In the genomic region with DNA sequence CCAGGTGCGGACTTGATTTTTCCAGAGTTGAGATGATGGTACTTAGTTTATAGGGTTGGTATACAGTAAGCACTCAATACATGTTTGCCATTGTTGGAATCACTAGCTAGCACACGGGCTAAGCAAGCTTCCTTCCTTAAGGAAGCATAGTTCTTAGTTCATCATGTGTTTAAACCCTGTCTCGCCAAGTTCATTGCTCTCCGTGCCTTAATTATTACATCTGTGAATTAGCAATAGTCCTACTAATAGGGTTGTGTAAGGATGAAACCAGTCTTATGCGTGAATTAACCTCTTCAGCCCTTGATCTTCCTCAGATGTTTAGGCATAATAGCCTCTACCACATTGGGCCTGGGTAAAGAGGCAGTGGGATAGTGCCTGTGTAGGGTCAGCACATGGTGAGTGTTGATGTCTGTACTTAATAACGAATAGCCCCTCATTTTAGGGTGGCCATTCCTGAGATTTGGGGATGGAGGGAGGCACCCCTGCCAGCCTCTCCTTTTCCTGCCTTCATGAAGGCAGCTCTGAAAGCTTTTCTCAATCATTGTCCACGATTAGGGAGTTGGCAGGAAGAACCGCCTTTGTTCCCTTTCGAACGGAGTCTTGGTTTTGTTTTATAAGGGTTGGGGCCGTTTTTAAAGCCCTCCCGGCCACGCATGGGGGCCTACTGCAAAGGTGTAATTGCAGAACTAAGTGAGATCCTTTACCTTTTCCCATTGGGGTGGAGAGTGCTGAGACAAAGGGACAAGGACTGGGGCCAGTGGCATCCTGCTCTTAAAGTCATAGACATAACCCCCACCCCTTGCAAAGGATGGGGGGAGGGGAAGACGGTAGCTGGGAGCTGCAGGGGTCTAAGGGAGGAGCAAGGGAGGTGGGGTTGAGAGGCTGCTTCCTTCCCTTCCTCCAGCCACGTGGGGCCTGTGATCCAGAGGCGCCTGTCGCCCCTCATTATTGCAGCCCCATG, we compare ENCODE assay signal across 13 cellular contexts. TPM values are rescaled to one million over a fixed set of nuclear protein-coding genes. Genes with fewer than 3 reads are reported as not detected.
A peak's percentile ranks its signal among the peaks of the same experiment; 100 is the strongest.
DNase-seq lines count a peak whose midpoint lies in the region; ATAC-seq, FAIRE-seq and TF ChIP-seq lines count a peak whose summit lies in the region.
"Had no signal": no experiment of that assay in that cellular context is flagged by ENCODE, and none has a peak within 500 bp of the region (broad histone marks: within the 10 kb centered on the region; RNA-seq: fewer than 3 reads in every experiment).

No MANE protein-coding gene starts in this region.

- H3K36me3 Mint-ChIP-seq in type B pancreatic cell, result no peaks in the 10 kb centered on the region

- in situ Hi-C loops in HepG2 (cut with HindIII; ENCODE audit: extremely low pct_ligation_motif_present, low pct_unique_long_range_greater_than_20kb), result loop anchor here (25.0 kb wide), 1 partner anchor 252 kb away; no protein-coding TSS in a partner anchor

- H3K36me3 ChIP-seq in HepG2 (replicated peaks in 1 of 2; ENCODE audit: control insufficient read depth in 1 of 2, insufficient read depth in 2 of 2, low read length in 2 of 2), result no peaks in the 10 kb centered on the region
- no peaks in the 10 kb centered on the region for H3K36me3 ChIP-seq in right lobe of liver
- no peaks in the 10 kb centered on the region for H3K36me3 ChIP-seq in PC-9 (ENCODE audit: low read depth)
- peaks cover 37% of the 10 kb centered on the region for H3K36me3 ChIP-seq in iPS-18a (ENCODE audit: control insufficient read depth, low read depth, low read length)
- H3K36me3 ChIP-seq in esophagus squamous epithelium, result no peaks in the 10 kb centered on the region

- H3K4me3 Mint-ChIP-seq in type B pancreatic cell, result peak overlapping the region; percentile 98

- BruUV-seq in HepG2 (replicated peaks; lab: Mats Ljungman, UMichigan) (TSS peak; percentile 47), PC-9 (replicated peaks; lab: Mats Ljungman, UMichigan) (no TSS peak)

- intact Hi-C loops in HepG2 (cut with micrococcal nuclease; ENCODE audit: unreplicated experiment), result loop anchor here (5.0 kb wide), 1 partner anchor 92 kb away; a partner anchor contains a TSS
- intact Hi-C loops in right lobe of liver (cut with DNase I), result no loop called here
- intact Hi-C loops in PC-9 (cut with micrococcal nuclease; ENCODE audit: unreplicated experiment), result loop anchor here (2.0 to 5.0 kb wide), 2 partner anchors 19 to 92 kb away; a partner anchor contains a TSS
- intact Hi-C loops in esophagus squamous epithelium (cut with DNase I), result no loop called here

- no peaks in the 10 kb centered on the region for H3K9me3 Mint-ChIP-seq in type B pancreatic cell

- H3K4me1 ChIP-seq in HepG2 (ENCODE audit: insufficient read depth, low read length), result peaks cover 56% of the 10 kb centered on the region
- peaks cover 0 to 7% (median 0%) of the 10 kb centered on the region in 4 donors for H3K4me1 ChIP-seq in right lobe of liver
- peaks cover 7% of the 10 kb centered on the region; the same call in 1 of the 2 replicates for H3K4me1 ChIP-seq in PC-9 (replicated peaks; ENCODE audit: insufficient read depth)
- peaks cover 31% of the 10 kb centered on the region for H3K4me1 ChIP-seq in iPS-18a (ENCODE audit: control insufficient read depth, low read depth, low read length)
- peaks cover 9 to 31% (median 14%) of the 10 kb centered on the region in 3 donors for H3K4me1 ChIP-seq in esophagus squamous epithelium

- no peaks in the 10 kb centered on the region for H3K9me2 ChIP-seq in PC-9 (ENCODE audit: insufficient read depth)

- H3K9me3 ChIP-seq in HepG2 (ENCODE audit: low read length), result no peaks in the 10 kb centered on the region
- no peaks in the 10 kb centered on the region for H3K9me3 ChIP-seq in right lobe of liver
- H3K9me3 ChIP-seq in PC-9 (ENCODE audit: insufficient read depth, low read depth), result no peaks in the 10 kb centered on the region
- H3K9me3 ChIP-seq in iPS-18a (ENCODE audit: control insufficient read depth, low read depth, low read length), result no peaks in the 10 kb centered on the region
- H3K9me3 ChIP-seq in esophagus squamous epithelium, result no peaks in the 10 kb centered on the region

- H3K27me3 ChIP-seq in HepG2 (ENCODE audit: control insufficient read depth in 1 of 2, insufficient read depth in 2 of 2, low read length in 2 of 2), result no peaks in the 10 kb centered on the region; a peak in 1 of 5 replicates
- H3K27me3 ChIP-seq in right lobe of liver, result no peaks in the 10 kb centered on the region
- no peaks in the 10 kb centered on the region for H3K27me3 ChIP-seq in PC-9 (ENCODE audit: insufficient read depth, low read depth)
- no peaks in the 10 kb centered on the region for H3K27me3 ChIP-seq in iPS-18a (ENCODE audit: control insufficient read depth, insufficient read depth, low read length)
- H3K27me3 ChIP-seq in esophagus squamous epithelium, result no peaks in the 10 kb centered on the region

- WGBS in HepG2 (ENCODE audit: low lambda C conversion rate), result 91% methylated on average over 17 of the region's 17 CpGs
- 65% methylated on average over 11 of the region's 17 CpGs for WGBS in right lobe of liver (ENCODE audit: insufficient coverage, low coverage, low lambda C conversion rate, missing lambda C conversion rate)
- WGBS in esophagus squamous epithelium, 2 donors, result 61 to 69% methylated on average over 8 to 14 of the region's 17 CpGs

- H3F3A ChIP-seq in PC-9 (ENCODE audit: insufficient read depth, low read depth), result peaks cover 15% of the 10 kb centered on the region; the same call in 1 of the 2 replicates

- H3K79me2 ChIP-seq in HepG2 (ENCODE audit: insufficient read depth, low read length) (peaks cover 7% of the 10 kb centered on the region), PC-9 (ENCODE audit: low read depth) (no peaks in the 10 kb centered on the region)

- TF ChIP-seq RAD21 in HepG2 (CRISPR knock-in tag; IDR thresholded peaks at IDR 0.05), result no peak

- FAIRE-seq in HepG2 (lab: Jason Lieb, UNC), result no peak
- FAIRE-seq: GM18507 had no signal

- no peak overlapping the region for H3K27ac ChIP-seq in HepG2 (ENCODE audit: extremely low read length, insufficient read depth, low read length)
- H3K27ac ChIP-seq in right lobe of liver, result no peak overlapping the region
- H3K27ac ChIP-seq in PC-9, result no peak overlapping the region
- H3K27ac ChIP-seq in iPS-18a (ENCODE audit: low read length), result peak overlapping the region; percentile 74
- no peak overlapping the region for H3K27ac ChIP-seq in esophagus squamous epithelium

- peak overlapping the region; percentile 98 for H3K4me2 ChIP-seq in HepG2 (ENCODE audit: low read depth, low read length)
- peak overlapping the region; percentile 100; the same call in 1 of the 2 replicates for H3K4me2 ChIP-seq in PC-9

- TF ChIP-seq CTCF in HepG2 (CRISPR knock-in tag; IDR thresholded peaks at IDR 0.05) (no peak), right lobe of liver (IDR thresholded peaks at IDR 0.05) (no peak), PC-9 (conservative IDR thresholded peaks at IDR 0.05) (no peak), type B pancreatic cell (conservative IDR thresholded peaks at IDR 0.05) (no peak), esophagus squamous epithelium (IDR thresholded peaks at IDR 0.05) (no peak)

- H2AFZ ChIP-seq in HepG2 (ENCODE audit: low read length) (no peak overlapping the region), PC-9 (no peak overlapping the region)

- TF ChIP-seq POLR2A in HepG2 (IDR thresholded peaks at IDR 0.05; ENCODE audit: insufficient read depth in 1 of 2, low read depth in 2 of 2, low read length in 2 of 2) (no peak), right lobe of liver (IDR thresholded peaks at IDR 0.05) (no peak), esophagus squamous epithelium (IDR thresholded peaks at IDR 0.05) (no peak)

- ATAC-seq in HepG2, result no peak
- ATAC-seq in right lobe of liver, result no peak
- ATAC-seq: left colon had no signal

- CTCF ChIA-PET in HepG2 (lab: Yijun Ruan, JAX; ENCODE audit: low intra/inter-chr PET ratio, low total read pairs), result no interaction called here
- CTCF ChIA-PET in PC-9 (lab: Charles Lee), result interaction anchor here (0.7 kb wide), 1 partner anchor 90 kb away, joined by 4 read pairs; a partner anchor contains a TSS

- H4K20me1 ChIP-seq in HepG2 (ENCODE audit: insufficient read depth, low read length) (no peaks in the 10 kb centered on the region), PC-9 (ENCODE audit: insufficient read depth) (no peaks in the 10 kb centered on the region)

- H3K4me3 ChIP-seq in HepG2 (replicated peaks in 1 of 3; ENCODE audit: insufficient read depth in 1 of 3, low read depth in 2 of 3, low read length in 3 of 3) (peak overlapping the region in 2 of 3 experiments; percentile 95; a peak in 5 of 6 replicates), right lobe of liver (no peak overlapping the region), PC-9 (no peak overlapping the region), iPS-18a (ENCODE audit: low read length) (peak overlapping the region; percentile 99), esophagus squamous epithelium (no peak overlapping the region)

- peaks cover 36% of the 10 kb centered on the region for H3K4me1 Mint-ChIP-seq in type B pancreatic cell (ENCODE audit: unreplicated experiment)

- no peak for DNase-seq in HepG2 (ENCODE audit: low spot score)
- DNase-seq in right lobe of liver, result no peak
- no peak for DNase-seq in PC-9
- DNase-seq in type B pancreatic cell (ENCODE audit: extremely low spot score, unreplicated experiment), result no peak
- no peak for DNase-seq in NCI-H1092 (lab: John Stamatoyannopoulos, UW)
- no peak for DNase-seq in hypothalamus (lab: John Stamatoyannopoulos, UW)
- DNase-seq in esophagus squamous epithelium (lab: John Stamatoyannopoulos, UW), result no peak
- DNase-seq: DMS 273 treated with DMSO at 0.1 percent for 48 hours, left colon, NCI-H2029 treated with DMSO at 0.1 percent for 48 hours, SW 1271 had no signal

- peak overlapping the region; percentile 39 for H3K27ac Mint-ChIP-seq in type B pancreatic cell

- TF ChIP-seq EP300 in HepG2 (IDR thresholded peaks at IDR 0.05; ENCODE audit: low read depth in 2 of 2, low read length in 2 of 2) (no peak), HepG2 (CRISPR knock-in tag; IDR thresholded peaks at IDR 0.05; ENCODE audit: borderline replicate concordance) (no peak)

- no peak overlapping the region for H3K9ac ChIP-seq in HepG2 (ENCODE audit: insufficient read depth, low read depth, low read length)
- peak overlapping the region; percentile 70 for H3K9ac ChIP-seq in iPS-18a (ENCODE audit: low read length)

- peaks cover 5% of the 10 kb centered on the region for H3K27me3 Mint-ChIP-seq in type B pancreatic cell

- POLR2A ChIA-PET in HepG2 (lab: Yijun Ruan, JAX) (interaction anchor here (0.5 to 3.2 kb wide), 8 partner anchors 10 to 55 kb away, joined by 3 to 21 read pairs (median 5); a partner anchor contains a TSS), PC-9 (lab: Charles Lee; ENCODE audit: unreplicated experiment) (interaction anchor here (0.7 kb wide), 1 partner anchor 1159 kb away, joined by 7 read pairs; a partner anchor contains a TSS)

RNA-seq across cellular contexts. Expression of a gene that starts 2.1 kb away (rescaled TPM):
- total RNA-seq in HepG2 (2016; rRNA removed; fragmentation: Illumina TruSeq; extraction: Trizol) (13.2 and 13.9 TPM in 2 replicates), right lobe of liver (under 1 TPM; 0.43 to 0.88 (median 0.65) TPM), PC-9 (2021) (5.7 and 8.0 TPM in 2 replicates), type B pancreatic cell (ENCODE audit: low replicate concordance) (18.2 and 19.7 TPM in 2 replicates), esophagus squamous epithelium (1 to 10 TPM in 1 of 4 donors, under 1 TPM in 3; 0.44 to 2.2 (median 0.72) TPM)
- total RNA-seq in HepG2 (2016; cell fraction: cytosol; rRNA removed; fragmentation: Illumina TruSeq; extraction: Trizol; ENCODE audit: low read depth), result 4.8 and 5.6 TPM in 2 replicates
- total RNA-seq in HepG2 (2016; cell fraction: insoluble cytoplasmic fraction; rRNA removed; fragmentation: Illumina TruSeq; extraction: Trizol), result 12.3 and 14.0 TPM in 2 replicates
- 7.7 TPM in 2 replicates for total RNA-seq in HepG2 (2016; cell fraction: membrane; rRNA removed; fragmentation: Illumina TruSeq; extraction: Trizol)
- total RNA-seq in HepG2 (2016; cell fraction: nucleus; rRNA removed; fragmentation: Illumina TruSeq; extraction: Trizol), result 11.8 and 13.9 TPM in 2 replicates
- 3.8 and 4.5 TPM in 2 replicates for polyA plus RNA-seq in HepG2 (2011; rRNA removed)
- polyA plus RNA-seq in HepG2 (2011; cell fraction: cytosol; rRNA removed), result 2.1 and 2.3 TPM in 2 replicates
- polyA plus RNA-seq in HepG2 (2011; cell fraction: nucleus; rRNA removed), result 9.9 and 12.6 TPM in 2 replicates
- 2.3 and 4.4 TPM in 2 replicates for polyA plus RNA-seq in HepG2 (2012)
- 0.97 and 1.1 TPM in 2 replicates for polyA plus RNA-seq in HepG2 (2016; cell fraction: cytosol; fragmentation: Illumina TruSeq; extraction: Trizol; ENCODE audit: low read depth)
- polyA plus RNA-seq in HepG2 (2016; cell fraction: insoluble cytoplasmic fraction; fragmentation: Illumina TruSeq; extraction: Trizol; ENCODE audit: low read depth), result 12.3 and 14.5 TPM in 2 replicates
- 3.8 and 4.4 TPM in 2 replicates for polyA plus RNA-seq in HepG2 (2016; cell fraction: membrane; fragmentation: Illumina TruSeq; extraction: Trizol; ENCODE audit: low read depth)
- 27.6 and 29.8 TPM in 2 replicates for polyA plus RNA-seq in HepG2 (2016; cell fraction: nucleus; fragmentation: Illumina TruSeq; extraction: Trizol; ENCODE audit: insufficient read depth, low read depth)
- polyA minus RNA-seq in HepG2 (2011; rRNA and poly(A)+ RNA removed; ENCODE audit: low replicate concordance), result 4.9 and 9.1 TPM in 2 replicates
- polyA minus RNA-seq in HepG2 (2011; cell fraction: cytosol; rRNA and poly(A)+ RNA removed), result 1.8 and 2.3 TPM in 2 replicates
- polyA minus RNA-seq in HepG2 (2011; cell fraction: nucleus; rRNA and poly(A)+ RNA removed), result 2.6 and 3.0 TPM in 2 replicates

RNA-seq across cellular contexts. Expression of a gene that starts 21.0 kb away (rescaled TPM):
- 42.1 and 50.7 TPM in 2 replicates for total RNA-seq in HepG2 (2016; rRNA removed; fragmentation: Illumina TruSeq; extraction: Trizol)
- 43.5 and 46.2 TPM in 2 replicates for total RNA-seq in HepG2 (2016; cell fraction: cytosol; rRNA removed; fragmentation: Illumina TruSeq; extraction: Trizol; ENCODE audit: low read depth)
- total RNA-seq in HepG2 (2016; cell fraction: insoluble cytoplasmic fraction; rRNA removed; fragmentation: Illumina TruSeq; extraction: Trizol), result 45.7 and 51.2 TPM in 2 replicates
- 61.6 and 66.4 TPM in 2 replicates for total RNA-seq in HepG2 (2016; cell fraction: membrane; rRNA removed; fragmentation: Illumina TruSeq; extraction: Trizol)
- 18.5 and 21.3 TPM in 2 replicates for total RNA-seq in HepG2 (2016; cell fraction: nucleus; rRNA removed; fragmentation: Illumina TruSeq; extraction: Trizol)
- 53.3 and 57.6 TPM in 2 replicates for polyA plus RNA-seq in HepG2 (2011; rRNA removed)
- 43.6 and 53.1 TPM in 2 replicates for polyA plus RNA-seq in HepG2 (2011; cell fraction: cytosol; rRNA removed)
- polyA plus RNA-seq in HepG2 (2011; cell fraction: nucleus; rRNA removed), result 25.7 and 36.0 TPM in 2 replicates
- 41.4 and 42.8 TPM in 2 replicates for polyA plus RNA-seq in HepG2 (2012)
- 58.9 and 74.1 TPM in 2 replicates for polyA plus RNA-seq in HepG2 (2016; cell fraction: cytosol; fragmentation: Illumina TruSeq; extraction: Trizol; ENCODE audit: low read depth)
- 70.1 and 77.5 TPM in 2 replicates for polyA plus RNA-seq in HepG2 (2016; cell fraction: insoluble cytoplasmic fraction; fragmentation: Illumina TruSeq; extraction: Trizol; ENCODE audit: low read depth)
- 74.5 and 89.5 TPM in 2 replicates for polyA plus RNA-seq in HepG2 (2016; cell fraction: membrane; fragmentation: Illumina TruSeq; extraction: Trizol; ENCODE audit: low read depth)
- 54.8 and 59.1 TPM in 2 replicates for polyA plus RNA-seq in HepG2 (2016; cell fraction: nucleus; fragmentation: Illumina TruSeq; extraction: Trizol; ENCODE audit: insufficient read depth, low read depth)
- polyA minus RNA-seq in HepG2 (2011; rRNA and poly(A)+ RNA removed; ENCODE audit: low replicate concordance), result 21.5 and 39.2 TPM in 2 replicates
- polyA minus RNA-seq in HepG2 (2011; cell fraction: cytosol; rRNA and poly(A)+ RNA removed), result 16.5 and 16.9 TPM in 2 replicates
- 9.7 and 13.8 TPM in 2 replicates for polyA minus RNA-seq in HepG2 (2011; cell fraction: nucleus; rRNA and poly(A)+ RNA removed)
- 10 to 100 TPM; 15.2 to 21.3 (median 18.6) TPM for total RNA-seq in right lobe of liver
- 42.3 and 43.0 TPM in 2 replicates for total RNA-seq in PC-9 (2021)
- total RNA-seq in type B pancreatic cell (ENCODE audit: low replicate concordance), result 72.3 and 82.3 TPM in 2 replicates
- 10 to 100 TPM in 2 of 4 donors, 1 to 10 TPM in 2; 9.8 to 22.5 (median 10.2) TPM for total RNA-seq in esophagus squamous epithelium

RNA-seq across cellular contexts. Expression of a gene that starts 55.5 kb away (rescaled TPM):
- total RNA-seq in HepG2 (2016; rRNA removed; fragmentation: Illumina TruSeq; extraction: Trizol) (190 and 342 TPM in 2 replicates), right lobe of liver (10 to 100 TPM in 5 of 6 experiments, 1 to 10 TPM in 1; 7.9 to 26.8 (median 16.1) TPM), PC-9 (2021) (113 and 154 TPM in 2 replicates), type B pancreatic cell (ENCODE audit: low replicate concordance) (144 and 189 TPM in 2 replicates), esophagus squamous epithelium (10 to 100 TPM; 50.8 to 76.5 (median 73.7) TPM)
- total RNA-seq in HepG2 (2016; cell fraction: cytosol; rRNA removed; fragmentation: Illumina TruSeq; extraction: Trizol; ENCODE audit: low read depth), result 23.7 and 27.2 TPM in 2 replicates
- 187 and 334 TPM in 2 replicates for total RNA-seq in HepG2 (2016; cell fraction: insoluble cytoplasmic fraction; rRNA removed; fragmentation: Illumina TruSeq; extraction: Trizol)
- 91.1 and 97.7 TPM in 2 replicates for total RNA-seq in HepG2 (2016; cell fraction: membrane; rRNA removed; fragmentation: Illumina TruSeq; extraction: Trizol)
- total RNA-seq in HepG2 (2016; cell fraction: nucleus; rRNA removed; fragmentation: Illumina TruSeq; extraction: Trizol), result 103 and 108 TPM in 2 replicates
- polyA plus RNA-seq in HepG2 (2011; rRNA removed), result 62.1 and 76.0 TPM in 2 replicates
- polyA plus RNA-seq in HepG2 (2011; cell fraction: cytosol; rRNA removed), result 51.6 and 80.9 TPM in 2 replicates
- polyA plus RNA-seq in HepG2 (2011; cell fraction: nucleus; rRNA removed), result 20.7 and 30.2 TPM in 2 replicates
- polyA plus RNA-seq in HepG2 (2012), result 141 and 152 TPM in 2 replicates
- polyA plus RNA-seq in HepG2 (2016; cell fraction: cytosol; fragmentation: Illumina TruSeq; extraction: Trizol; ENCODE audit: low read depth), result 28.5 and 29.5 TPM in 2 replicates
- polyA plus RNA-seq in HepG2 (2016; cell fraction: insoluble cytoplasmic fraction; fragmentation: Illumina TruSeq; extraction: Trizol; ENCODE audit: low read depth), result 374 and 399 TPM in 2 replicates
- polyA plus RNA-seq in HepG2 (2016; cell fraction: membrane; fragmentation: Illumina TruSeq; extraction: Trizol; ENCODE audit: low read depth), result 73.8 and 81.9 TPM in 2 replicates
- 134 and 143 TPM in 2 replicates for polyA plus RNA-seq in HepG2 (2016; cell fraction: nucleus; fragmentation: Illumina TruSeq; extraction: Trizol; ENCODE audit: insufficient read depth, low read depth)
- 44.6 and 56.4 TPM in 2 replicates for polyA minus RNA-seq in HepG2 (2011; rRNA and poly(A)+ RNA removed; ENCODE audit: low replicate concordance)
- polyA minus RNA-seq in HepG2 (2011; cell fraction: cytosol; rRNA and poly(A)+ RNA removed), result 59.3 and 68.8 TPM in 2 replicates
- polyA minus RNA-seq in HepG2 (2011; cell fraction: nucleus; rRNA and poly(A)+ RNA removed), result 42.7 and 48.6 TPM in 2 replicates

Comparison
In these comparisons a context has a peak if more than half of its experiments do, and no peak if none do; other contexts are left out.
1. H3K4me3 ChIP-seq: peak in HepG2 (2 of 3) and iPS-18a (single experiment); none in right lobe of liver (0 of 3), PC-9 (single experiment) and esophagus squamous epithelium (0 of 4).
2. intact Hi-C loops: an anchor here in HepG2 (5.0 kb wide) and PC-9 (2.0 to 5.0 kb wide); none called in right lobe of liver and esophagus squamous epithelium.